In the genomic region with DNA sequence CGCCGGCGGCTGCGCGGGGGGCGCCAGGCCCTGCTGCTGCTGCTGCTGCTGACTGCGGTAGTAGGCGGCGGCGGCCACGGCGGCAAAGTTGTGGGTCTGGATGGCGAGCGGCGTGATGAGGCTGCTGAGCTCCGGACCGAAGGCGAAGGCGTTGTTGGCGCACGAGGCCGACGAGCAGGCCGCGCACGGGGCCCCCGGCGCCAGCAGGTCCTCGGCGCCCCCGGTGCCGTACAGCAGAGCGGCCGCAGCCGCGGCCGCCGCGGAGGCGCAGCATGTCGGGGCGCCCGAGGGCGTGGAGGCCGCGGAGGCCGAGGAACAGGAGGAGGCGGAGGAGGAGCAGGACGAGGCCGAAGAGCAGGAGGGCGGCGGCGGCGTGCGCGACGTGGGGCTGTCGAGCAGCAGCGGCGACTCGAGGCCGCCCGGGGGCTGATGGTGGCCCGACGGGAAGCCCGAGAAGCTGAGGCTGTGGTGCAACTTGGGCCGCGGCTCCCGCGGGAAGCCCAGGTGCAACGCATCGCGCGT, we compare ENCODE assay signal across 8 cellular contexts. TPM values are rescaled to one million over a fixed set of nuclear protein-coding genes. Genes with fewer than 3 reads are reported as not detected.
A peak's percentile ranks its signal among the peaks of the same experiment; 100 is the strongest.
DNase-seq lines count a peak whose midpoint lies in the region; ATAC-seq and TF ChIP-seq lines count a peak whose summit lies in the region.

No MANE protein-coding gene starts in this region.

- H3K9me3 ChIP-seq in CD8-positive, alpha-beta T cell (ENCODE audit: low read length), result no peaks in the 10 kb centered on the region
- no peaks in the 10 kb centered on the region for H3K9me3 ChIP-seq in PC-3 (ENCODE audit: low read length)

- peaks cover 14% of the 10 kb centered on the region for H3F3A ChIP-seq in PC-3 (ENCODE audit: low read length, unreplicated experiment)

- H3K27ac ChIP-seq in CD8-positive, alpha-beta T cell (ENCODE audit: low read depth, low read length), result peak overlapping the region; percentile 86
- H3K27ac ChIP-seq in PC-3 (ENCODE audit: low read length), result peak overlapping the region; percentile 90

- CTCF ChIA-PET in CD8-positive, alpha-beta T cell (lab: Charles Lee), result interaction anchor here (1.0 to 22.9 kb wide), 6 partner anchors 9 to 96 kb away, joined by 3 to 666 read pairs (median 46); no protein-coding TSS in a partner anchor
- CTCF ChIA-PET in PC-3 (lab: Charles Lee), result no interaction called here

- H3K4me3 ChIP-seq in CD8-positive, alpha-beta T cell (ENCODE audit: low read depth, low read length), result peak overlapping the region; percentile 89
- H3K4me3 ChIP-seq in PC-3 (ENCODE audit: low read length) (peak overlapping the region; percentile 88), astrocyte of the cerebellum (ENCODE audit: low read depth, low read length) (peak overlapping the region; percentile 92)

- peaks cover 28% of the 10 kb centered on the region for H3K4me1 ChIP-seq in CD8-positive, alpha-beta T cell (ENCODE audit: insufficient read depth, low read length)
- peaks cover 48% of the 10 kb centered on the region for H3K4me1 ChIP-seq in PC-3 (ENCODE audit: insufficient read depth, low read length)

- H3K4me3 Mint-ChIP-seq in CD8-positive, alpha-beta T cell, result peak overlapping the region; percentile 96

- peak overlapping the region; percentile 98 for H3K9ac ChIP-seq in PC-3 (ENCODE audit: low read length)

- H3K36me3 ChIP-seq in CD8-positive, alpha-beta T cell (ENCODE audit: insufficient read depth, low read length), result peaks cover 37% of the 10 kb centered on the region
- H3K36me3 ChIP-seq in PC-3 (ENCODE audit: low read depth, low read length), result peaks cover 30% of the 10 kb centered on the region

- in situ Hi-C loops in astrocyte of the cerebellum (cut with HindIII; ENCODE audit: low sequenced_read_pairs), result loop anchor here (5.0 to 10.0 kb wide), 4 partner anchors 37 to 392 kb away; no protein-coding TSS in a partner anchor

- POLR2A ChIA-PET in CD8-positive, alpha-beta T cell (lab: Charles Lee), result interaction anchor here (0.6 to 18.1 kb wide), 11 partner anchors 9 to 365 kb away, joined by 3 to 1192 read pairs (median 4); no protein-coding TSS in a partner anchor
- POLR2A ChIA-PET in PC-3 (lab: Charles Lee; ENCODE audit: unreplicated experiment), result no interaction called here

- H3K9me3 Mint-ChIP-seq in CD8-positive, alpha-beta T cell, result no peaks in the 10 kb centered on the region

- intact Hi-C loops in CD8-positive, alpha-beta T cell (cut with DNase I, micrococcal nuclease), result loop anchor here in 1 of 2 experiments (1.0 to 5.0 kb wide), 2 partner anchors 54 to 318 kb away; no protein-coding TSS in a partner anchor
- intact Hi-C loops in PC-3 (cut with micrococcal nuclease), result loop anchor here (5.0 to 10.0 kb wide), 3 partner anchors 150 to 400 kb away; no protein-coding TSS in a partner anchor

- peaks cover 77% of the 10 kb centered on the region for H3K79me2 ChIP-seq in PC-3 (ENCODE audit: low read length)

- H2AFZ ChIP-seq in PC-3 (ENCODE audit: low read length), result no peak overlapping the region

- peaks cover 42% of the 10 kb centered on the region for H3K4me1 Mint-ChIP-seq in CD8-positive, alpha-beta T cell (ENCODE audit: low read depth)

- no peak for TF ChIP-seq CTCF in CD8-positive, alpha-beta T cell (IDR thresholded peaks at IDR 0.05)
- TF ChIP-seq CTCF in PC-3 (conservative IDR thresholded peaks at IDR 0.05; ENCODE audit: low read depth, low read length), result no peak
- TF ChIP-seq CTCF in astrocyte of the cerebellum (IDR thresholded peaks at IDR 0.05; ENCODE audit: low read depth, low read length, missing control alignments), result no peak

- H3K27me3 ChIP-seq in CD8-positive, alpha-beta T cell (ENCODE audit: insufficient read depth, low read length), result no peaks in the 10 kb centered on the region
- no peaks in the 10 kb centered on the region for H3K27me3 ChIP-seq in PC-3 (ENCODE audit: low read length)

- peak overlapping the region; percentile 84 for H3K4me2 ChIP-seq in PC-3 (ENCODE audit: low read length)

- ATAC-seq in CD8-positive, alpha-beta T cell, result no peak
- ATAC-seq in PC-3 (no peak), HG03045 (IDR thresholded peaks at IDR 0.05; ENCODE audit: unreplicated experiment) (no peak)

- no peaks in the 10 kb centered on the region for H3K27me3 Mint-ChIP-seq in CD8-positive, alpha-beta T cell (ENCODE audit: low read depth)

- no TSS peak for BruUV-seq in PC-3 (replicated peaks; lab: Mats Ljungman, UMichigan)

- H3K36me3 Mint-ChIP-seq in CD8-positive, alpha-beta T cell, result peaks cover 52% of the 10 kb centered on the region

- peaks cover 22% of the 10 kb centered on the region for H4K20me1 ChIP-seq in PC-3 (ENCODE audit: low read length)

- H3K9me2 ChIP-seq in PC-3 (replicated peaks; ENCODE audit: low read length), result no peaks in the 10 kb centered on the region

- DNase-seq in CD8-positive, alpha-beta T cell, result peak in 2 of 7 experiments; percentile 50 to 59
- DNase-seq in PC-3 (peak; percentile 13), astrocyte of the cerebellum (ENCODE audit: low read depth) (no peak), kidney tubule cell (ENCODE audit: low spot score) (peak; percentile 54), foreskin melanocyte (no peak), RPMI8226 (no peak)
- peak; percentile 65 for DNase-seq in stimulated activated CD8-positive, alpha-beta memory T cell treated with anti-CD3 and anti-CD28 coated beads, Interleukin-4, amount 100 ng/mL, for 48 hours

- peak overlapping the region; percentile 97 for H3K27ac Mint-ChIP-seq in CD8-positive, alpha-beta T cell

RNA-seq across cellular contexts. Expression of a gene that starts 1.8 kb away (rescaled TPM):
- 1,000 to 10,000 TPM; 1,270 to 1,311 TPM for total RNA-seq in CD8-positive, alpha-beta T cell
- total RNA-seq in PC-3 (2014; rRNA removed), result 14.8 and 26.0 TPM in 2 replicates

Comparison
In these comparisons a context has a peak if more than half of its experiments do, and no peak if none do; other contexts are left out.
1. DNase-seq: peak in PC-3 (single experiment), kidney tubule cell (single experiment) and stimulated activated CD8-positive, alpha-beta memory T cell treated with anti-CD3 and anti-CD28 coated beads, Interleukin-4, amount 100 ng/mL, for 48 hours (single experiment); none in astrocyte of the cerebellum (single experiment), foreskin melanocyte (single experiment) and RPMI8226 (single experiment).
2. RNA of a gene that starts 1.8 kb away (total RNA-seq): 1,270 to 1,311 TPM in CD8-positive, alpha-beta T cell; 14.8 to 26.0 TPM in PC-3; every median in the first group is over 10 times any median in the second.
3. Peak in every context shown above with its lines, with median percentiles within 50 percentile points of each other: H3K4me3 ChIP-seq.